ENCODE assay signal across 34 cellular contexts in genomic region chr16:24488045-24488444, GRCh38.
"Had no signal": no experiment of that assay in that cellular context is flagged by ENCODE, and none has a peak within 500 bp of the region (broad histone marks: within the 10 kb centered on the region; RNA-seq: fewer than 3 reads in every experiment).

No MANE protein-coding gene starts in this region.

- H3K4me3 ChIP-seq: MG63 had no signal

- H3K36me3 ChIP-seq: MG63 had no signal

- DNase-seq: Karpas-422, Kasumi-1, MG63, MM.1S, MV-4-11, NCI-H1048, NCI-H1092, NCI-H1092 treated with DMSO at 0.1 percent for 48 hours, NCI-H1105, NCI-H1105 treated with DMSO at 0.1 percent for 48 hours, NCI-H1417, NCI-H1417 treated with DMSO at 0.1 percent for 48 hours, NCI-H1436, NCI-H1436 treated with DMSO at 0.1 percent for 48 hours, NCI-H146, NCI-H1694, NCI-H1694 treated with DMSO at 0.1 percent for 48 hours, NCI-H187, NCI-H187 treated with DMSO at 0.1 percent for 48 hours, NCI-H1930, NCI-H2029, NCI-H2029 treated with DMSO at 0.1 percent for 48 hours, NCI-H2081, NCI-H2081 treated with DMSO at 0.1 percent for 48 hours, NCI-H2107, NCI-H2171, NCI-H2171 treated with DMSO at 0.1 percent for 48 hours, NCI-H2227 treated with DMSO at 0.1 percent for 48 hours, NCI-H226, NCI-H345, NCI-H446, NCI-H446 treated with DMSO at 0.1 percent for 48 hours, NCI-H510A, NCI-H510A treated with DMSO at 0.1 percent for 48 hours had no signal

- H3K9me3 ChIP-seq: MG63 had no signal
